In the genomic region with DNA sequence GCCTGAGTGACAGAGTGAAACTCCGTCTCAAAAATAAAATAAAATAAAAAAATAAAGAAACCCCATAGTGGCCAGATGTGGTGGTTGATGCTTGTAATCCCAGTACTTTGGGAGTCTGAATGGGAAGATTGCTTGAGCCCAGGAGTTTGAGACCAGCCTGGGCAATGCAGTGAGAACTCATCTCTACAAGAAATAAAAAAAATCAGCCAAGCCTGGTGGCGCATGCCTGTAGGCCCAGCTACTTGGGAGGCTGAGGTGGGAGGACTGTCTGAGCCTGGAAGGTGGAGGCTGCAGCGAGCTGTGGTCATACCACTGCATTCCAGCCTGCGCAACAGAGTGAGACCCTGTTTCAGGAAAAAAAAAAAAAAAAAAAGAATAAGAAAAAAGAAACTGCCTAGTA, we compare ENCODE assay signal across 35 cellular contexts.
"Had no signal": no experiment of that assay in that cellular context is flagged by ENCODE, and none has a peak within 500 bp of the region (broad histone marks: within the 10 kb centered on the region; RNA-seq: fewer than 3 reads in every experiment).

No MANE protein-coding gene starts in this region.

- H3K27ac Mint-ChIP-seq: activated B cell treated with CpG ODN at 0.5 μM for 24 hours; activated CD4-positive, alpha-beta memory T cell treated with anti-CD3 and anti-CD28 coated beads for 36 hours; activated CD4-positive, alpha-beta T cell treated with anti-CD3 and anti-CD28 coated beads, Interleukin-2, amount 10 ng/mL, durations not matched to agents 24 days and 14 days; activated CD8-positive, alpha-beta T cell treated with anti-CD3 and anti-CD28 coated beads for 36 hours; activated naive CD4-positive, alpha-beta T cell treated with anti-CD3 and anti-CD28 coated beads for 36 hours; activated naive CD4-positive, alpha-beta T cell treated with anti-CD3 and anti-CD28 coated beads, Interleukin-2, amount 50 U/mL, for 72 hours; activated naive CD8-positive, alpha-beta T cell treated with anti-CD3 and anti-CD28 coated beads for 36 hours; activated T-cell treated with anti-CD3 and anti-CD28 coated beads, Interleukin-2, amount 50 U/mL, for 72 hours; activated T-helper 1 cell treated with anti-CD3 and anti-CD28 coated beads, Interleukin-12 subunit alpha, Interleukin-12 subunit beta, Interleukin-2, Interleukin-4 antibody, amounts not matched to agents 30 ng/mL and 10 ng/mL and 1 ng/mL, durations not matched to agents 14 hours and 24 hours and 36 hours; activated T-helper 17 cell treated with anti-CD3 and anti-CD28 coated beads, Interleukin-2, amount 50 U/mL, for 72 hours; brain; T-helper 1 cell treated with Interleukin-12 subunit alpha and Interleukin-12 subunit beta and Interleukin-4 antibody, amounts not matched to agents 30 μg/mL and 1 μg/mL, for 36 hours; T-helper 2 cell treated with Interferon-gamma antibody and Interleukin-4, amounts not matched to agents 5 μg/mL and 100 μg/mL, for 36 hours had no signal

- H3K27me3 ChIP-seq: ascending aorta, cardiac muscle cell had no signal

- H3K4me3 Mint-ChIP-seq: activated B cell treated with CpG ODN at 0.5 μM for 24 hours; activated CD4-positive, alpha-beta memory T cell treated with anti-CD3 and anti-CD28 coated beads for 36 hours; activated CD4-positive, alpha-beta T cell treated with anti-CD3 and anti-CD28 coated beads, Interleukin-2, amount 10 ng/mL, durations not matched to agents 24 days and 14 days; activated CD8-positive, alpha-beta T cell treated with anti-CD3 and anti-CD28 coated beads for 36 hours; activated naive CD4-positive, alpha-beta T cell treated with anti-CD3 and anti-CD28 coated beads for 36 hours; activated naive CD8-positive, alpha-beta T cell treated with anti-CD3 and anti-CD28 coated beads for 36 hours; activated T-cell treated with anti-CD3 and anti-CD28 coated beads, Interleukin-2, amount 50 U/mL, for 4 hours; activated T-cell treated with anti-CD3 and anti-CD28 coated beads, Interleukin-2, amount 50 U/mL, for 72 hours; activated T-helper 1 cell treated with anti-CD3 and anti-CD28 coated beads, Interleukin-12 subunit alpha, Interleukin-12 subunit beta, Interleukin-2, Interleukin-4 antibody, amounts not matched to agents 30 ng/mL and 10 ng/mL and 1 ng/mL, durations not matched to agents 14 hours and 24 hours and 36 hours; activated T-helper 17 cell treated with anti-CD3 and anti-CD28 coated beads, Interleukin-2, amount 50 U/mL, for 72 hours; brain; central memory CD8-positive, alpha-beta T cell; T-helper 1 cell treated with Interleukin-12 subunit alpha and Interleukin-12 subunit beta and Interleukin-4 antibody, amounts not matched to agents 30 μg/mL and 1 μg/mL, for 36 hours; T-helper 2 cell treated with Interferon-gamma antibody and Interleukin-4, amounts not matched to agents 5 μg/mL and 100 μg/mL, for 36 hours had no signal

- H3K4me3 ChIP-seq: ascending aorta, cardiac muscle cell had no signal

- H3K4me1 ChIP-seq: ascending aorta had no signal

- DNase-seq: activated B cell treated with CpG ODN at 0.5 μM for 24 hours; activated CD4-positive, alpha-beta memory T cell treated with anti-CD3 and anti-CD28 coated beads for 36 hours; activated CD4-positive, alpha-beta T cell treated with anti-CD3 and anti-CD28 coated beads for 4 hours; activated CD4-positive, alpha-beta T cell treated with anti-CD3 and anti-CD28 coated beads, Interleukin-2, amount 10 ng/mL, durations not matched to agents 24 days and 14 days; activated CD4-positive, alpha-beta T cell treated with anti-CD3 and anti-CD28 coated beads, Interleukin-2, amount 50 U/mL, for 1 hour; activated CD4-positive, alpha-beta T cell treated with anti-CD3 and anti-CD28 coated beads, Interleukin-2, amount 50 U/mL, for 4 hours; activated CD4-positive, CD25-positive, alpha-beta regulatory T cell treated with anti-CD3 and anti-CD28 coated beads, Interleukin-2, amount 50 U/mL, for 72 hours; activated CD8-positive, alpha-beta memory T cell treated with anti-CD3 and anti-CD28 coated beads, Interleukin-2, amount 50 U/mL, for 4 hours; activated CD8-positive, alpha-beta T cell treated with anti-CD3 and anti-CD28 coated beads for 36 hours; activated effector memory CD4-positive, alpha-beta T cell treated with anti-CD3 and anti-CD28 coated beads, Interleukin-2, amount 50 U/mL, for 16 hours; activated gamma-delta T cell treated with Interleukin-2 at 50 U/mL for 16 hours; activated naive CD4-positive, alpha-beta T cell; activated naive CD4-positive, alpha-beta T cell treated with anti-CD3 and anti-CD28 coated beads for 36 hours; activated naive CD4-positive, alpha-beta T cell treated with anti-CD3 and anti-CD28 coated beads, Interleukin-2, amount 50 U/mL, for 16 hours; activated naive CD8-positive, alpha-beta T cell treated with anti-CD3 and anti-CD28 coated beads for 36 hours; activated T-cell treated with anti-CD3 and anti-CD28 coated beads for 4 hours; activated T-cell treated with anti-CD3 and anti-CD28 coated beads, Interleukin-2, amount 50 U/mL, for 1 hour; activated T-cell treated with anti-CD3 and anti-CD28 coated beads, Interleukin-2, amount 50 U/mL, for 4 hours; activated T-cell treated with anti-CD3 and anti-CD28 coated beads, Interleukin-2, amount 50 U/mL, for 72 hours; amygdala; anterior cingulate cortex; caudate nucleus; cerebellar nuclear complex; T-helper 2 cell; T-helper 9 cell had no signal

- H3K27me3 Mint-ChIP-seq: activated B cell treated with CpG ODN at 0.5 μM for 24 hours; activated CD4-positive, alpha-beta memory T cell treated with anti-CD3 and anti-CD28 coated beads for 36 hours; activated CD4-positive, alpha-beta T cell treated with anti-CD3 and anti-CD28 coated beads, Interleukin-2, amount 10 ng/mL, durations not matched to agents 24 days and 14 days; activated CD8-positive, alpha-beta T cell treated with anti-CD3 and anti-CD28 coated beads for 36 hours; activated T-helper 17 cell treated with anti-CD3 and anti-CD28 coated beads, Interleukin-2, amount 50 U/mL, for 72 hours; brain; central memory CD8-positive, alpha-beta T cell had no signal

- H3K27ac ChIP-seq: ascending aorta, cardiac muscle cell, VCaP had no signal

- ATAC-seq: activated CD8-positive, alpha-beta T cell treated with anti-CD3 and anti-CD28 coated beads for 36 hours; activated naive CD4-positive, alpha-beta T cell treated with anti-CD3 and anti-CD28 coated beads, Interleukin-2, amount 50 U/mL, for 72 hours; activated T-cell treated with anti-CD3 and anti-CD28 coated beads, Interleukin-2, amount 50 U/mL, for 4 hours; activated T-cell treated with anti-CD3 and anti-CD28 coated beads, Interleukin-2, amount 50 U/mL, for 72 hours; activated T-helper 17 cell treated with anti-CD3 and anti-CD28 coated beads, Interleukin-2, amount 50 U/mL, for 72 hours had no signal

- H3K4me1 Mint-ChIP-seq: activated B cell treated with CpG ODN at 0.5 μM for 24 hours; activated CD4-positive, alpha-beta T cell treated with anti-CD3 and anti-CD28 coated beads, Interleukin-2, amount 10 ng/mL, durations not matched to agents 24 days and 14 days; activated naive CD8-positive, alpha-beta T cell treated with anti-CD3 and anti-CD28 coated beads for 36 hours; activated T-helper 17 cell treated with anti-CD3 and anti-CD28 coated beads, Interleukin-2, amount 50 U/mL, for 72 hours; brain; central memory CD8-positive, alpha-beta T cell had no signal
